ENCODE assay signal across 1 cellular context in the genomic region with DNA sequence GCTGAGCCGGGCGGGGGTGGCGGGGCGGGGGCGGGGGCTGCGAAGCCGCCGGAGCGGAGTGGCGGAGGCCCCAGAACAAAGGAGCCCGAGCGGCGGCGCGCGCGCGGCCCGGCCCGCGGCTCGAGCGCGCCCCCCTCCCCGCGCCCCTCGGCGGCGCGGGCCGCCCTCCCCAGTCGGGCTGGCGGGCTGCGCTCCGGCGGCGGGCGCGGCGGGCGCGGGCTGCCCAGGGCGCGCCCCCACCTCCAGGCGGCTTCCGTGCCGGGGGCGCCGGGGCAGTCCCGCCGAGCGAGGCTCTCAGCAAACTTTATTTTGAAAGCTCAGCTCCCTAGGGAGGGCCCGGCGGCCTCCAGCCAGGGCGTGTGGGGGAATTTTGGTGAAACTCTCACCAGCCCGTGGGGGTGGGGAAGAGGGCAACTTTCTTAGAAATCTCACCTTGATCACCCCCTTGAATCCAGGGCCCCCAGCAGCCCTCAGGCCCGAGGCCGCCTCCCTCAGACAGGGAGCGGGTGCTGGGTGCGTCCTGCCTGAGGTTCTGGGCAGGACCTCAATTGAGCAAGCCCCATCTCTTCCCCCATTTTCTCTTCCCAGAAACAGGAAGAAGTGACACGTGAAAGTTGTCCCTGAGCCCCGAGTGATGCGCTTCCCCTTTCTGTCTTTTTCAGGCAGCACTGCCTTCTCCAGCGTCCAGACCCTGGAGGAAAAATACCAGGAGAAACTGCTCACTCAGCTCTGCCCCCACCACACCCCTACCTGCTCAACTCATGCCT.
TF ChIP-seq lines count a peak whose summit lies in the region.

No MANE protein-coding gene starts in this region.

TF ChIP-seq in GM23338, 12 proteins besides CTCF, POLR2A, EP300 and RAD21 (continued from another document):
- TF ChIP-seq, protein P1, sequence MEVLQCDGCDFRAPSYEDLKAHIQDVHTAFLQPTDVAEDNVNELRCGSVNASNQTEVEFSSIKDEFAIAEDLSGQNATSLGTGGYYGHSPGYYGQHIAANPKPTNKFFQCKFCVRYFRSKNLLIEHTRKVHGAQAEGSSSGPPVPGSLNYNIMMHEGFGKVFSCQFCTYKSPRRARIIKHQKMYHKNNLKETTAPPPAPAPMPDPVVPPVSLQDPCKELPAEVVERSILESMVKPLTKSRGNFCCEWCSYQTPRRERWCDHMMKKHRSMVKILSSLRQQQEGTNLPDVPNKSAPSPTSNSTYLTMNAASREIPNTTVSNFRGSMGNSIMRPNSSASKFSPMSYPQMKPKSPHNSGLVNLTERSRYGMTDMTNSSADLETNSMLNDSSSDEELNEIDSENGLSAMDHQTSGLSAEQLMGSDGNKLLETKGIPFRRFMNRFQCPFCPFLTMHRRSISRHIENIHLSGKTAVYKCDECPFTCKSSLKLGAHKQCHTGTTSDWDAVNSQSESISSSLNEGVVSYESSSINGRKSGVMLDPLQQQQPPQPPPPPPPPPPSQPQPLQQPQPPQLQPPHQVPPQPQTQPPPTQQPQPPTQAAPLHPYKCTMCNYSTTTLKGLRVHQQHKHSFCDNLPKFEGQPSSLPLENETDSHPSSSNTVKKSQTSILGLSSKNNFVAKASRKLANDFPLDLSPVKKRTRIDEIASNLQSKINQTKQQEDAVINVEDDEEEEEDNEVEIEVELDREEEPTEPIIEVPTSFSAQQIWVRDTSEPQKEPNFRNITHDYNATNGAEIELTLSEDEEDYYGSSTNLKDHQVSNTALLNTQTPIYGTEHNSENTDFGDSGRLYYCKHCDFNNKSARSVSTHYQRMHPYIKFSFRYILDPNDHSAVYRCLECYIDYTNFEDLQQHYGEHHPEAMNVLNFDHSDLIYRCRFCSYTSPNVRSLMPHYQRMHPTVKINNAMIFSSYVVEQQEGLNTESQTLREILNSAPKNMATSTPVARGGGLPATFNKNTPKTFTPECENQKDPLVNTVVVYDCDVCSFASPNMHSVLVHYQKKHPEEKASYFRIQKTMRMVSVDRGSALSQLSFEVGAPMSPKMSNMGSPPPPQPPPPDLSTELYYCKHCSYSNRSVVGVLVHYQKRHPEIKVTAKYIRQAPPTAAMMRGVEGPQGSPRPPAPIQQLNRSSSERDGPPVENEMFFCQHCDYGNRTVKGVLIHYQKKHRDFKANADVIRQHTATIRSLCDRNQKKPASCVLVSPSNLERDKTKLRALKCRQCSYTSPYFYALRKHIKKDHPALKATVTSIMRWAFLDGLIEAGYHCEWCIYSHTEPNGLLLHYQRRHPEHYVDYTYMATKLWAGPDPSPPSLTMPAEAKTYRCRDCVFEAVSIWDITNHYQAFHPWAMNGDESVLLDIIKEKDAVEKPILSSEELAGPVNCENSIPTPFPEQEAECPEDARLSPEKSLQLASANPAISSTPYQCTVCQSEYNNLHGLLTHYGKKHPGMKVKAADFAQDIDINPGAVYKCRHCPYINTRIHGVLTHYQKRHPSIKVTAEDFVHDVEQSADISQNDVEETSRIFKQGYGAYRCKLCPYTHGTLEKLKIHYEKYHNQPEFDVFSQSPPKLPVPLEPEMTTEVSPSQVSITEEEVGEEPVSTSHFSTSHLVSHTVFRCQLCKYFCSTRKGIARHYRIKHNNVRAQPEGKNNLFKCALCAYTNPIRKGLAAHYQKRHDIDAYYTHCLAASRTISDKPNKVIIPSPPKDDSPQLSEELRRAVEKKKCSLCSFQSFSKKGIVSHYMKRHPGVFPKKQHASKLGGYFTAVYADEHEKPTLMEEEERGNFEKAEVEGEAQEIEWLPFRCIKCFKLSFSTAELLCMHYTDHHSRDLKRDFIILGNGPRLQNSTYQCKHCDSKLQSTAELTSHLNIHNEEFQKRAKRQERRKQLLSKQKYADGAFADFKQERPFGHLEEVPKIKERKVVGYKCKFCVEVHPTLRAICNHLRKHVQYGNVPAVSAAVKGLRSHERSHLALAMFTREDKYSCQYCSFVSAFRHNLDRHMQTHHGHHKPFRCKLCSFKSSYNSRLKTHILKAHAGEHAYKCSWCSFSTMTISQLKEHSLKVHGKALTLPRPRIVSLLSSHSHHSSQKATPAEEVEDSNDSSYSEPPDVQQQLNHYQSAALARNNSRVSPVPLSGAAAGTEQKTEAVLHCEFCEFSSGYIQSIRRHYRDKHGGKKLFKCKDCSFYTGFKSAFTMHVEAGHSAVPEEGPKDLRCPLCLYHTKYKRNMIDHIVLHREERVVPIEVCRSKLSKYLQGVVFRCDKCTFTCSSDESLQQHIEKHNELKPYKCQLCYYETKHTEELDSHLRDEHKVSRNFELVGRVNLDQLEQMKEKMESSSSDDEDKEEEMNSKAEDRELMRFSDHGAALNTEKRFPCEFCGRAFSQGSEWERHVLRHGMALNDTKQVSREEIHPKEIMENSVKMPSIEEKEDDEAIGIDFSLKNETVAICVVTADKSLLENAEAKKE (CRISPR knock-in tag; IDR thresholded peaks at IDR 0.05): no peak
- TF ChIP-seq NANOG (IDR thresholded peaks at IDR 0.05; ENCODE audit: borderline replicate concordance): no peak
- no peak for TF ChIP-seq EZH2 (IDR thresholded peaks at IDR 0.05; ENCODE audit: low read depth, unreplicated experiment)
- TF ChIP-seq EZH2phosphoT487 (IDR thresholded peaks at IDR 0.05; ENCODE audit: unreplicated experiment): no peak
- no peak for TF ChIP-seq STAT1 (IDR thresholded peaks at IDR 0.05; ENCODE audit: unreplicated experiment)
- no peak for TF ChIP-seq ZNF331 (CRISPR knock-in tag; IDR thresholded peaks at IDR 0.05; ENCODE audit: low read depth)
